13 cellular contexts compared by ENCODE assay signal in the genomic region with DNA sequence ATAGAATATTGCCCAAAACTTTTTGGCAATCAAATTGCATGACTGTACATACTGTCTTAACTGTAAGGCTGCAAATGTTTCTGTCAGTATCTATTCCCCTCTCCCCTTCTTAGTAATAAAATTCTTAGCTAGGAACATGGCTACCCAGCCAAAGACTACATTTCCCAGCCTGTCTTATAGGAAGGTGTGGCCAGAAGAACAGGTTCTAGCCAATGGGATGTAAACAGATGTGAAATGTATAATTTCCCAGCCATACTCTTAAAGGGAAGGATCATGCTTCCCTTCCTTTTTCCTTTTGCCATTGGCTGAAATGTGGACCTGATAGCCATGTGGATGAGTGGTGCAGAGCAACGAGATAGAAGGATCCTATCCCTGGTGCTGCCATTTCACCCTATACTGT. TPM values are rescaled to one million over a fixed set of nuclear protein-coding genes. Genes with fewer than 3 reads are reported as not detected.
DNase-seq lines count a peak whose midpoint lies in the region; FAIRE-seq and TF ChIP-seq lines count a peak whose summit lies in the region.
"Had no signal": no experiment of that assay in that cellular context is flagged by ENCODE, and none has a peak within 500 bp of the region (broad histone marks: within the 10 kb centered on the region; RNA-seq: fewer than 3 reads in every experiment).

No MANE protein-coding gene starts in this region.

- H3K27me3 ChIP-seq in keratinocyte (ENCODE audit: control insufficient read depth, extremely low read depth, insufficient read depth, low read length) (peaks cover 7% of the 10 kb centered on the region), GM23248 (replicated peaks; ENCODE audit: insufficient read depth) (no peaks in the 10 kb centered on the region), left ventricle myocardium inferior (ENCODE audit: low read depth) (no peaks in the 10 kb centered on the region)

- no peaks in the 10 kb centered on the region for H3K27me3 Mint-ChIP-seq in activated naive CD8-positive, alpha-beta T cell treated with anti-CD3 and anti-CD28 coated beads for 36 hours
- H3K27me3 Mint-ChIP-seq: activated naive CD8-positive, alpha-beta T cell treated with anti-CD3 and anti-CD28 coated beads, Interleukin-2, amount 50 U/mL, for 24 hours; CD4-positive, alpha-beta memory T cell had no signal

- WGBS in GM23248 (ENCODE audit: low coverage in 1 of 2, low lambda C conversion rate in 2 of 2, missing lambda C conversion rate in 2 of 2), 2 experiments, result 78 to 79% methylated on average over 1 of the region's 1 CpG

- H3K27ac Mint-ChIP-seq in activated naive CD8-positive, alpha-beta T cell treated with anti-CD3 and anti-CD28 coated beads for 36 hours, result no peak overlapping the region
- H3K27ac Mint-ChIP-seq: activated naive CD8-positive, alpha-beta T cell treated with anti-CD3 and anti-CD28 coated beads, Interleukin-2, amount 50 U/mL, for 24 hours had no signal

- intact Hi-C loops in left ventricle myocardium inferior (cut with micrococcal nuclease), result no loop called here

- no peaks in the 10 kb centered on the region for H3F3A ChIP-seq in GM23248 (ENCODE audit: insufficient read depth)

- H3K9me2 ChIP-seq in GM23248 (ENCODE audit: insufficient read depth), result no peaks in the 10 kb centered on the region

- peak; percentile 58 for FAIRE-seq in keratinocyte (lab: Jason Lieb, UNC)

- no peaks in the 10 kb centered on the region for H3K9me1 ChIP-seq in keratinocyte (ENCODE audit: control insufficient read depth, extremely low read depth, insufficient read depth, low read length)

- H3K4me3 ChIP-seq in keratinocyte (ENCODE audit: control insufficient read depth in 2 of 3, extremely low read depth in 1 of 3, insufficient read depth in 2 of 3, low read depth in 1 of 3, low read length in 3 of 3) (no peak overlapping the region), GM23248 (no peak overlapping the region), left ventricle myocardium inferior (no peak overlapping the region)
- H3K4me3 ChIP-seq: coronary artery, smooth muscle cell had no signal

- H2AFZ ChIP-seq in keratinocyte (ENCODE audit: control insufficient read depth, low read length) (no peak overlapping the region), GM23248 (no peak overlapping the region)
- H2AFZ ChIP-seq: parathyroid adenoma had no signal

- H3K9me3 ChIP-seq in keratinocyte (ENCODE audit: control insufficient read depth, low read depth, low read length) (no peaks in the 10 kb centered on the region), GM23248 (ENCODE audit: low read depth) (no peaks in the 10 kb centered on the region), left ventricle myocardium inferior (replicated peaks) (peaks cover 7% of the 10 kb centered on the region)

- in situ Hi-C loops in GM23248 (cut with MboI), result no loop called here

- DNase-seq in ELR (ENCODE audit: low read depth) (peak; percentile 39), M059J (ENCODE audit: low read depth) (peak; percentile 25), SW480 (ENCODE audit: low spot score) (peak; percentile 51), keratinocyte (ENCODE audit: low read depth, low spot score) (no peak), GM23248 (no peak), left ventricle myocardium inferior (no peak)
- no peak for DNase-seq in activated naive CD8-positive, alpha-beta T cell treated with anti-CD3 and anti-CD28 coated beads for 36 hours
- DNase-seq: activated naive CD8-positive, alpha-beta T cell treated with anti-CD3 and anti-CD28 coated beads, Interleukin-2, amount 50 U/mL, for 24 hours; CD4-positive, alpha-beta memory T cell; substantia nigra had no signal

- TF ChIP-seq CTCF in keratinocyte (optimal IDR thresholded peaks at IDR 0.05 in 1 of 3, IDR thresholded peaks at IDR 0.05 in 1 of 3, conservative IDR thresholded peaks at IDR 0.05 in 1 of 3; ENCODE audit: extremely low read depth in 1 of 3, insufficient read depth in 2 of 3, low read length in 3 of 3) (no peak), left ventricle myocardium inferior (IDR thresholded peaks at IDR 0.05; ENCODE audit: borderline replicate concordance) (no peak)

- H3K36me3 ChIP-seq in keratinocyte (ENCODE audit: control insufficient read depth in 2 of 2, extremely low read depth in 1 of 2, insufficient read depth in 2 of 2, low read length in 2 of 2), result no peaks in the 10 kb centered on the region
- H3K36me3 ChIP-seq in GM23248 (ENCODE audit: low read depth), result no peaks in the 10 kb centered on the region
- peaks cover 4% of the 10 kb centered on the region for H3K36me3 ChIP-seq in left ventricle myocardium inferior

- peaks cover 4% of the 10 kb centered on the region for H3K9me3 Mint-ChIP-seq in activated naive CD8-positive, alpha-beta T cell treated with anti-CD3 and anti-CD28 coated beads for 36 hours

- H3K4me1 ChIP-seq in keratinocyte (ENCODE audit: control insufficient read depth, extremely low read depth, insufficient read depth, low read length) (peaks cover 4% of the 10 kb centered on the region), GM23248 (ENCODE audit: insufficient read depth) (peaks cover 3% of the 10 kb centered on the region; the same call in 1 of the 2 replicates), left ventricle myocardium inferior (no peaks in the 10 kb centered on the region)
- H3K4me1 ChIP-seq: parathyroid adenoma had no signal

- H3K79me2 ChIP-seq in keratinocyte (ENCODE audit: control insufficient read depth, insufficient read depth, low read length) (no peaks in the 10 kb centered on the region), GM23248 (ENCODE audit: insufficient read depth) (no peaks in the 10 kb centered on the region)
- H3K79me2 ChIP-seq: parathyroid adenoma had no signal

- no peak overlapping the region for H3K27ac ChIP-seq in keratinocyte (ENCODE audit: control insufficient read depth, insufficient read depth, low read length)
- H3K27ac ChIP-seq in GM23248, result no peak overlapping the region
- no peak overlapping the region for H3K27ac ChIP-seq in left ventricle myocardium inferior (replicated peaks)
- H3K27ac ChIP-seq: coronary artery, parathyroid adenoma had no signal

- H3K9ac ChIP-seq in keratinocyte (ENCODE audit: control insufficient read depth, extremely low read depth, insufficient read depth, low read length), result no peak overlapping the region
- H3K9ac ChIP-seq in GM23248, result no peak overlapping the region
- H3K9ac ChIP-seq: parathyroid adenoma had no signal

- no peak overlapping the region for H3K4me3 Mint-ChIP-seq in activated naive CD8-positive, alpha-beta T cell treated with anti-CD3 and anti-CD28 coated beads for 36 hours
- H3K4me3 Mint-ChIP-seq: activated naive CD8-positive, alpha-beta T cell treated with anti-CD3 and anti-CD28 coated beads, Interleukin-2, amount 50 U/mL, for 24 hours; CD4-positive, alpha-beta memory T cell had no signal

- peaks cover 1% of the 10 kb centered on the region for H3K36me3 Mint-ChIP-seq in activated naive CD8-positive, alpha-beta T cell treated with anti-CD3 and anti-CD28 coated beads for 36 hours

- no peaks in the 10 kb centered on the region for H4K20me1 ChIP-seq in keratinocyte (ENCODE audit: control insufficient read depth, extremely low read depth, insufficient read depth, low read length)
- H4K20me1 ChIP-seq in GM23248 (ENCODE audit: insufficient read depth), result no peaks in the 10 kb centered on the region

- dilution Hi-C loops in keratinocyte (cut with MboI; ENCODE audit: extremely low pct_ligation_motif_present, low sequenced_read_pairs), result no loop called here

- peaks cover 3% of the 10 kb centered on the region for H3K4me1 Mint-ChIP-seq in activated naive CD8-positive, alpha-beta T cell treated with anti-CD3 and anti-CD28 coated beads for 36 hours

- no peak overlapping the region for H3K4me2 ChIP-seq in keratinocyte (ENCODE audit: control insufficient read depth, extremely low read depth, insufficient read depth, low read depth, low read length)
- no peak overlapping the region for H3K4me2 ChIP-seq in GM23248 (ENCODE audit: unreplicated experiment)
- H3K4me2 ChIP-seq: smooth muscle cell had no signal

RNA-seq across cellular contexts. Expression of a gene that starts 7.0 kb away (rescaled TPM):
- 4.2 and 10.0 TPM in 2 replicates for total RNA-seq in M059J (2014; rRNA removed; shearing (Covaris generic))
- polyA plus RNA-seq in keratinocyte (0.64 to 3.5 TPM (median 1.1 TPM) in 3 replicates), GM23248 (2016; fragmentation: Nextera tagmentation; extraction: Ambion mirVana) (6.6 and 7.2 TPM in 2 replicates)
- 0.37 TPM for polyA plus RNA-seq in keratinocyte (2011; ENCODE audit: low read depth)
- polyA plus RNA-seq in keratinocyte (2011; cell fraction: cytosol; rRNA removed), result 1.8 TPM in 2 replicates
- polyA plus RNA-seq in keratinocyte (2011; cell fraction: nucleus; rRNA removed), result 2.3 and 3.0 TPM in 2 replicates
- 0.68 and 2.4 TPM in 2 replicates for polyA plus RNA-seq in keratinocyte (2012; ENCODE audit: low replicate concordance)
- polyA minus RNA-seq in keratinocyte, result 1.8 to 4.6 TPM (median 3.2 TPM) in 3 replicates
- 0.77 TPM for polyA minus RNA-seq in keratinocyte (2011; cell fraction: cytosol; rRNA and poly(A)+ RNA removed)
- polyA minus RNA-seq in keratinocyte (2011; cell fraction: nucleus; rRNA and poly(A)+ RNA removed), result 1.1 and 2.4 TPM in 2 replicates
- 10 to 100 TPM; 19.4 to 21.3 TPM for total RNA-seq in activated naive CD8-positive, alpha-beta T cell treated with anti-CD3 and anti-CD28 coated beads for 36 hours
- total RNA-seq in GM23248 (2014; rRNA removed; shearing (Covaris generic)), result 1.7 and 2.0 TPM in 2 replicates
- total RNA-seq in left ventricle myocardium inferior, result 5.7 TPM

Comparison
In these comparisons a context has a peak if more than half of its experiments do, and no peak if none do; other contexts are left out.
1. DNase-seq: peak in ELR (single experiment), M059J (single experiment) and SW480 (single experiment); none in keratinocyte (single experiment), activated naive CD8-positive, alpha-beta T cell treated with anti-CD3 and anti-CD28 coated beads for 36 hours (single experiment), GM23248 (single experiment) and left ventricle myocardium inferior (single experiment).